In the genomic region with DNA sequence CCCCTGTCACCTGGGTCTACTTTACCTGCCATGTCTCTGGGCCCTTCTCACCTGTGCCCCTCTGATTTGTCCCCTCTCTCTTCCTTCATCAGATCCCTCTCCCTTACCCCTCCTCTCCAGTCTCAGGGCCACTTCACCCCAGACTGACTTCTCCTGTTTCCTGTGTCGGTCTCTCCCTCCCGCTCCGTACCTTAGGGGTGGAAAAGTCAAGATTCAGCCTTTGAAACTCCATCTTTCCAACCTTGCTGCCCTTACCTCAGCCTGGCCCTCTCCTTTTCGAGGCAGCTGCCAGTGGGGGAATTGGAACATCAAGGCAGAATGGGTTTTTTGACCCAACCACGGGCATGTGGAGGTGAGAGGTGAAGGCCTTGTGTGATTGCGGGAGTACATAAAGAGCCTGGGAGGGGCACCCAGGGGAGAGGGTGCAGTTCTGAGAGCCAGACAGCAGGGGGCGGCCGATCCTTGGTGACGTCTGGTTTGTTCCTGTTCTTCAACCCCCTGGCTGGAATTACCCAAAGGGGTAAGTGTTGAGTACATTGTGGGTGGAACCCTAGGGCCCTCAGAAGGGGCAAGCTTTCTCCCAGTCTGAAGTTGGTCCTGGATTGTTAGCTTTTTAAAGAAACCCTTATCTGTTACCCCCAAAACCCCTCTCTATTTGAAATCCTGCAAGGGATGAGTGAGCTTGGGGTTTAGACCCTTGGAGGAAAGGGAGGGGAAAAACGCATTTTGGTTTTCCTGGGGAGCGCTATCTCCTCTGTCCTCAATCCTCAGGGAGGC, we compare ENCODE assay signal across 8 cellular contexts. TPM values are rescaled to one million over a fixed set of nuclear protein-coding genes. Genes with fewer than 3 reads are reported as not detected.
DNase-seq lines count a peak whose midpoint lies in the region; ATAC-seq and TF ChIP-seq lines count a peak whose summit lies in the region.

No MANE protein-coding gene starts in this region.

- no peaks in the 10 kb centered on the region for H3K4me1 Mint-ChIP-seq in central memory CD8-positive, alpha-beta T cell

- CTCF ChIA-PET in HEK293 (lab: Yijun Ruan, JAX): interaction anchor here (0.5 to 18.9 kb wide), 28 partner anchors 10 to 676 kb away, joined by 3 to 418 read pairs (median 4); a partner anchor contains a TSS

- H3K27ac Mint-ChIP-seq in central memory CD8-positive, alpha-beta T cell (ENCODE audit: low read depth): no peak overlapping the region

- no peaks in the 10 kb centered on the region for H3K9me3 Mint-ChIP-seq in central memory CD8-positive, alpha-beta T cell

- H3K27me3 Mint-ChIP-seq in central memory CD8-positive, alpha-beta T cell: peaks cover 4% of the 10 kb centered on the region

- peak; percentile 49 for TF ChIP-seq CTCF in HEK293 (tag by site-specific recombination; IDR thresholded peaks at IDR 0.05)
- TF ChIP-seq CTCF in left lung (IDR thresholded peaks at IDR 0.05): peak; percentile 92 to 98

- peak; percentile 81 for ATAC-seq in central memory CD8-positive, alpha-beta T cell (replicated peaks; ENCODE audit: extremely low read depth, poor library complexity, severe bottlenecking)
- ATAC-seq in left lung (peak; percentile 97), GM21786 (IDR thresholded peaks at IDR 0.05; ENCODE audit: unreplicated experiment) (no peak)

- DNase-seq in D341Med (ENCODE audit: low spot score) (peak; percentile 83), NCI-H2196 treated with DMSO at 0.1 percent for 48 hours (lab: John Stamatoyannopoulos, UW; ENCODE audit: unreplicated experiment) (peak; percentile 68), left lung (peak; percentile 73 to 92)
- peak; percentile 64 to 69 for DNase-seq in activated CD4-positive, alpha-beta T cell treated with anti-CD3 and anti-CD28 coated beads for 24 hours (ENCODE audit: low read depth in 2 of 2)
- DNase-seq in central memory CD8-positive, alpha-beta T cell (ENCODE audit: low spot score in 2 of 2): peak; percentile 65 to 68
- DNase-seq in stimulated activated CD4-positive, alpha-beta T cell treated with anti-CD3 and anti-CD28 coated beads, Interleukin-4, amount 100 ng/mL, for 4 hours: peak; percentile 67 to 73

- POLR2A ChIA-PET in HEK293 (lab: Yijun Ruan, JAX): no interaction called here

- H3K27ac ChIP-seq in HEK293 (ENCODE audit: extremely low read depth, low read depth, low read length): no peak overlapping the region
- no peak overlapping the region for H3K27ac ChIP-seq in left lung

- peaks cover 0 to 84% of the 10 kb centered on the region in 2 donors for H3K27me3 ChIP-seq in left lung

- H3K4me3 Mint-ChIP-seq in central memory CD8-positive, alpha-beta T cell: no peak overlapping the region

- intact Hi-C loops in left lung (cut with DNase I): loop anchor here in 1 of 2 donors (5.0 kb wide), 1 partner anchor 50 kb away; no protein-coding TSS in a partner anchor

- H3K4me1 ChIP-seq in HEK293 (ENCODE audit: control insufficient read depth, insufficient read depth, low read length): no peaks in the 10 kb centered on the region
- H3K4me1 ChIP-seq in left lung: no peaks in the 10 kb centered on the region

- H3K4me3 ChIP-seq in HEK293 (ENCODE audit: low read depth, low read length): no peak overlapping the region
- H3K4me3 ChIP-seq in left lung: no peak overlapping the region

- H3K36me3 ChIP-seq in HEK293 (ENCODE audit: control insufficient read depth in 2 of 2, insufficient read depth in 1 of 2, low read length in 2 of 2) (no peaks in the 10 kb centered on the region), left lung (no peaks in the 10 kb centered on the region)

- H3K9me3 ChIP-seq in HEK293 (ENCODE audit: control insufficient read depth, insufficient read depth, low read depth, low read length): no peaks in the 10 kb centered on the region
- H3K9me3 ChIP-seq in left lung: no peaks in the 10 kb centered on the region

- no peaks in the 10 kb centered on the region for H3K36me3 Mint-ChIP-seq in central memory CD8-positive, alpha-beta T cell (ENCODE audit: insufficient read depth)

TF ChIP-seq in HEK293, 187 proteins besides CTCF, POLR2A, EP300 and RAD21:
- TF ChIP-seq GLIS2 (tag by site-specific recombination; IDR thresholded peaks at IDR 0.05): peak; percentile 40
- no peak for TF ChIP-seq SP2 (tag by site-specific recombination; IDR thresholded peaks at IDR 0.05)
- 0 out of 2 replicates have a peak, but pooled peaks have one; percentile 39 for TF ChIP-seq ZSCAN30 (tag by site-specific recombination; IDR thresholded peaks at IDR 0.05)
- TF ChIP-seq ZNF600 (tag by site-specific recombination; IDR thresholded peaks at IDR 0.05): 0 out of 2 replicates have a peak, but pooled peaks have one; percentile 33
- TF ChIP-seq, protein P1, sequence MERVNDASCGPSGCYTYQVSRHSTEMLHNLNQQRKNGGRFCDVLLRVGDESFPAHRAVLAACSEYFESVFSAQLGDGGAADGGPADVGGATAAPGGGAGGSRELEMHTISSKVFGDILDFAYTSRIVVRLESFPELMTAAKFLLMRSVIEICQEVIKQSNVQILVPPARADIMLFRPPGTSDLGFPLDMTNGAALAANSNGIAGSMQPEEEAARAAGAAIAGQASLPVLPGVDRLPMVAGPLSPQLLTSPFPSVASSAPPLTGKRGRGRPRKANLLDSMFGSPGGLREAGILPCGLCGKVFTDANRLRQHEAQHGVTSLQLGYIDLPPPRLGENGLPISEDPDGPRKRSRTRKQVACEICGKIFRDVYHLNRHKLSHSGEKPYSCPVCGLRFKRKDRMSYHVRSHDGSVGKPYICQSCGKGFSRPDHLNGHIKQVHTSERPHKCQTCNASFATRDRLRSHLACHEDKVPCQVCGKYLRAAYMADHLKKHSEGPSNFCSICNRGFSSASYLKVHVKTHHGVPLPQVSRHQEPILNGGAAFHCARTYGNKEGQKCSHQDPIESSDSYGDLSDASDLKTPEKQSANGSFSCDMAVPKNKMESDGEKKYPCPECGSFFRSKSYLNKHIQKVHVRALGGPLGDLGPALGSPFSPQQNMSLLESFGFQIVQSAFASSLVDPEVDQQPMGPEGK (tag by site-specific recombination; IDR thresholded peaks at IDR 0.05): peak; percentile 41; the same call in 1 of the 2 replicates
- no peak for TF ChIP-seq ZNF670 (tag by site-specific recombination; IDR thresholded peaks at IDR 0.05; ENCODE audit: low read depth)
- TF ChIP-seq ZBTB20 (tag by site-specific recombination; IDR thresholded peaks at IDR 0.05): no peak
- peak; percentile 75 for TF ChIP-seq GLIS1 (tag by site-specific recombination; IDR thresholded peaks at IDR 0.05)
- TF ChIP-seq, protein P2, sequence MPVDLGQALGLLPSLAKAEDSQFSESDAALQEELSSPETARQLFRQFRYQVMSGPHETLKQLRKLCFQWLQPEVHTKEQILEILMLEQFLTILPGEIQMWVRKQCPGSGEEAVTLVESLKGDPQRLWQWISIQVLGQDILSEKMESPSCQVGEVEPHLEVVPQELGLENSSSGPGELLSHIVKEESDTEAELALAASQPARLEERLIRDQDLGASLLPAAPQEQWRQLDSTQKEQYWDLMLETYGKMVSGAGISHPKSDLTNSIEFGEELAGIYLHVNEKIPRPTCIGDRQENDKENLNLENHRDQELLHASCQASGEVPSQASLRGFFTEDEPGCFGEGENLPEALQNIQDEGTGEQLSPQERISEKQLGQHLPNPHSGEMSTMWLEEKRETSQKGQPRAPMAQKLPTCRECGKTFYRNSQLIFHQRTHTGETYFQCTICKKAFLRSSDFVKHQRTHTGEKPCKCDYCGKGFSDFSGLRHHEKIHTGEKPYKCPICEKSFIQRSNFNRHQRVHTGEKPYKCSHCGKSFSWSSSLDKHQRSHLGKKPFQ (tag by site-specific recombination; IDR thresholded peaks at IDR 0.05): no peak
- no peak for TF ChIP-seq GLI2 (tag by site-specific recombination; IDR thresholded peaks at IDR 0.05; ENCODE audit: borderline replicate concordance, low read depth)
- TF ChIP-seq ZNF654 (tag by site-specific recombination; IDR thresholded peaks at IDR 0.05; ENCODE audit: low read depth): peak; percentile 70
- TF ChIP-seq, protein P3, sequence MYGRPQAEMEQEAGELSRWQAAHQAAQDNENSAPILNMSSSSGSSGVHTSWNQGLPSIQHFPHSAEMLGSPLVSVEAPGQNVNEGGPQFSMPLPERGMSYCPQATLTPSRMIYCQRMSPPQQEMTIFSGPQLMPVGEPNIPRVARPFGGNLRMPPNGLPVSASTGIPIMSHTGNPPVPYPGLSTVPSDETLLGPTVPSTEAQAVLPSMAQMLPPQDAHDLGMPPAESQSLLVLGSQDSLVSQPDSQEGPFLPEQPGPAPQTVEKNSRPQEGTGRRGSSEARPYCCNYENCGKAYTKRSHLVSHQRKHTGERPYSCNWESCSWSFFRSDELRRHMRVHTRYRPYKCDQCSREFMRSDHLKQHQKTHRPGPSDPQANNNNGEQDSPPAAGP (tag by site-specific recombination; IDR thresholded peaks at IDR 0.05): 0 out of 2 replicates have a peak, but pooled peaks have one; percentile 21
- TF ChIP-seq, protein P4, sequence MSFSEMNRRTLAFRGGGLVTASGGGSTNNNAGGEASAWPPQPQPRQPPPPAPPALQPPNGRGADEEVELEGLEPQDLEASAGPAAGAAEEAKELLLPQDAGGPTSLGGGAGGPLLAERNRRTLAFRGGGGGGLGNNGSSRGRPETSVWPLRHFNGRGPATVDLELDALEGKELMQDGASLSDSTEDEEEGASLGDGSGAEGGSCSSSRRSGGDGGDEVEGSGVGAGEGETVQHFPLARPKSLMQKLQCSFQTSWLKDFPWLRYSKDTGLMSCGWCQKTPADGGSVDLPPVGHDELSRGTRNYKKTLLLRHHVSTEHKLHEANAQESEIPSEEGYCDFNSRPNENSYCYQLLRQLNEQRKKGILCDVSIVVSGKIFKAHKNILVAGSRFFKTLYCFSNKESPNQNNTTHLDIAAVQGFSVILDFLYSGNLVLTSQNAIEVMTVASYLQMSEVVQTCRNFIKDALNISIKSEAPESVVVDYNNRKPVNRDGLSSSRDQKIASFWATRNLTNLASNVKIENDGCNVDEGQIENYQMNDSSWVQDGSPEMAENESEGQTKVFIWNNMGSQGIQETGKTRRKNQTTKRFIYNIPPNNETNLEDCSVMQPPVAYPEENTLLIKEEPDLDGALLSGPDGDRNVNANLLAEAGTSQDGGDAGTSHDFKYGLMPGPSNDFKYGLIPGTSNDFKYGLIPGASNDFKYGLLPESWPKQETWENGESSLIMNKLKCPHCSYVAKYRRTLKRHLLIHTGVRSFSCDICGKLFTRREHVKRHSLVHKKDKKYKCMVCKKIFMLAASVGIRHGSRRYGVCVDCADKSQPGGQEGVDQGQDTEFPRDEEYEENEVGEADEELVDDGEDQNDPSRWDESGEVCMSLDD (tag by site-specific recombination; IDR thresholded peaks at IDR 0.05): peak; percentile 59
- peak; percentile 81 for TF ChIP-seq ZNF423 (tag by site-specific recombination; IDR thresholded peaks at IDR 0.05)
- 0 out of 2 replicates have a peak, but pooled peaks have one; percentile 29 for TF ChIP-seq SP7 (tag by site-specific recombination; IDR thresholded peaks at IDR 0.05)

RNA-seq across cellular contexts. Expression of a gene that starts 12.3 kb away (rescaled TPM):
- not detected for total RNA-seq in left lung
